Comparison of ENCODE assay signal across 11 cellular contexts in genomic region chr12:109773384-109774011, GRCh38. TPM values are rescaled to one million over a fixed set of nuclear protein-coding genes. Genes with fewer than 3 reads are reported as not detected.
DNase-seq lines count a peak whose midpoint lies in the region; ATAC-seq and TF ChIP-seq lines count a peak whose summit lies in the region.
"Had no signal": no experiment of that assay in that cellular context is flagged by ENCODE, and none has a peak within 500 bp of the region (broad histone marks: within the 10 kb centered on the region; RNA-seq: fewer than 3 reads in every experiment).

No MANE protein-coding gene starts in this region.

- no peak for TF ChIP-seq CTCF in MM.1S (IDR thresholded peaks at IDR 0.05; ENCODE audit: low read length)
- no peak for TF ChIP-seq CTCF in mucosa of descending colon (IDR thresholded peaks at IDR 0.05)

- H3K36me3 ChIP-seq in MM.1S (replicated peaks; ENCODE audit: insufficient read depth, low read length) (no peaks in the 10 kb centered on the region), mucosa of descending colon (ENCODE audit: low read depth) (no peaks in the 10 kb centered on the region)

- peak overlapping the region; percentile 84 for H2AFZ ChIP-seq in MM.1S (ENCODE audit: low read length)

- intact Hi-C loops in mucosa of descending colon (cut with DNase I, micrococcal nuclease): loop anchor here in 1 of 2 donors (5.0 kb wide), 1 partner anchor 176 kb away; no protein-coding TSS in a partner anchor

- H4K20me1 ChIP-seq in MM.1S (ENCODE audit: insufficient read depth, low read length): no peaks in the 10 kb centered on the region

- DNase-seq in Ammon's horn (ENCODE audit: low spot score) (peak; percentile 60), MM.1S (peak; percentile 34), caudate nucleus (lab: John Stamatoyannopoulos, UW) (peak in 17 of 61 donors; percentile 8 to 42 (median 24)), mucosa of descending colon (peak in 2 of 3 donors; percentile 40 to 52), NK-92 (lab: John Stamatoyannopoulos, UW; ENCODE audit: unreplicated experiment) (no peak), NCI-H748 (lab: John Stamatoyannopoulos, UW; ENCODE audit: unreplicated experiment) (no peak), T-helper 9 cell (no peak), HT-29 (ENCODE audit: low spot score) (no peak)
- DNase-seq: activated CD4-positive, CD25-positive, alpha-beta regulatory T cell; DMS 273 treated with DMSO at 0.1 percent for 48 hours; NCI-H774 had no signal

- no peaks in the 10 kb centered on the region for H3F3A ChIP-seq in MM.1S (ENCODE audit: insufficient read depth, low read length)

- H3K9me2 ChIP-seq in MM.1S (replicated peaks; ENCODE audit: insufficient read depth, low read length): no peaks in the 10 kb centered on the region

- H3K9ac ChIP-seq in MM.1S (ENCODE audit: low read length): peak overlapping the region; percentile 41; the same call in 1 of the 2 replicates

- H3K9me3 ChIP-seq in MM.1S (replicated peaks; ENCODE audit: insufficient read depth, low read length): no peaks in the 10 kb centered on the region
- H3K9me3 ChIP-seq in mucosa of descending colon: no peaks in the 10 kb centered on the region

- H3K79me2 ChIP-seq in MM.1S (ENCODE audit: low read length): no peaks in the 10 kb centered on the region

- no peaks in the 10 kb centered on the region for H3K27me3 ChIP-seq in MM.1S (replicated peaks; ENCODE audit: insufficient read depth, low read length)

- peak overlapping the region; percentile 87 for H3K4me2 ChIP-seq in MM.1S (ENCODE audit: low read depth, low read length)

- ATAC-seq in mucosa of descending colon: peak; percentile 69

- H3K4me3 ChIP-seq in MM.1S (ENCODE audit: low read length) (peak overlapping the region; percentile 60), mucosa of descending colon (no peak overlapping the region)

- no peak overlapping the region for H3K27ac ChIP-seq in MM.1S (ENCODE audit: low read length)
- H3K27ac ChIP-seq in caudate nucleus (ENCODE audit: low read depth, low read length): peak overlapping the region; percentile 5

- no peaks in the 10 kb centered on the region for H3K4me1 ChIP-seq in MM.1S (ENCODE audit: low read length)
- peaks cover 3% of the 10 kb centered on the region for H3K4me1 ChIP-seq in mucosa of descending colon (ENCODE audit: low read depth)

RNA-seq across cellular contexts. Expression of gene TRPV4, which starts 59.7 kb away (rescaled TPM):
- under 1 TPM; 0.43 to 0.92 (median 0.48) TPM for total RNA-seq in mucosa of descending colon
- total RNA-seq in HT-29 (2014; rRNA removed; shearing (Covaris generic)): 0.05 TPM in 1 of 2 replicates, not detected in the other

RNA-seq across cellular contexts. Expression of gene FAM222A, which starts 59.9 kb away (rescaled TPM):
- total RNA-seq in mucosa of descending colon: 1 to 10 TPM; 1.7 to 4.4 (median 3.5) TPM
- total RNA-seq in HT-29 (2014; rRNA removed; shearing (Covaris generic)): 4.8 and 5.1 TPM in 2 replicates

Comparison
In these comparisons a context has a peak if more than half of its experiments do, and no peak if none do; other contexts are left out.
1. DNase-seq: peak in Ammon's horn (single experiment), MM.1S (single experiment) and mucosa of descending colon (2 of 3); none in NK-92 (single experiment), NCI-H748 (single experiment), T-helper 9 cell (single experiment) and HT-29 (single experiment).